Comparison of ENCODE assay signal across 2 cellular contexts in the genomic region with DNA sequence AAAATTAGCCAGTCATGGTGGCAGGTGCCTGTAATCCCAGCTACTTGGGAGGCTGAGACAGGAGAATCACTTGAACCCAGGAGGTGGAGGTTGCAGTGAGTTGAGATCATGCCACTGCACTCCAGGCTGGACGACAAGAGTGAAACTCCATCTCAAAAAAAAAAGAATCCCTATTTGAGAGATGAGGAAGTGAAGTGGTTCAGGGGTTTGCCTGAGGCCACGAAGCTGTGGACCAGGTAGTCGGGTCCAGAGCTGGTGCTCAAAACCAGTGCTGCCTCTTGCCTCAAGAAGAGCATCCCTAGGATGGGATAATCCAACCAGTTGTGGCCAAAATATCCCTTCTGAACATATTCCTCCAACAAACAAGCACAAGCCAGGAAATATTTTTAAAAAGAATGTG.
TF ChIP-seq lines count a peak whose summit lies in the region.

No MANE protein-coding gene starts in this region.

TF ChIP-seq in GM12891, 5 proteins besides CTCF, POLR2A, EP300 and RAD21:
- peak; percentile 62 for TF ChIP-seq SPI1 (IDR thresholded peaks at IDR 0.05; ENCODE audit: low read depth, low read length)

TF ChIP-seq in GM12878, 131 proteins besides CTCF, POLR2A, EP300 and RAD21:
- TF ChIP-seq SPI1 (IDR thresholded peaks at IDR 0.05; ENCODE audit: borderline replicate concordance, insufficient read depth, low read depth, low read length): peak; percentile 54; the same call in 1 of the 2 replicates
